1 cellular context compared by ENCODE assay signal in the genomic region with DNA sequence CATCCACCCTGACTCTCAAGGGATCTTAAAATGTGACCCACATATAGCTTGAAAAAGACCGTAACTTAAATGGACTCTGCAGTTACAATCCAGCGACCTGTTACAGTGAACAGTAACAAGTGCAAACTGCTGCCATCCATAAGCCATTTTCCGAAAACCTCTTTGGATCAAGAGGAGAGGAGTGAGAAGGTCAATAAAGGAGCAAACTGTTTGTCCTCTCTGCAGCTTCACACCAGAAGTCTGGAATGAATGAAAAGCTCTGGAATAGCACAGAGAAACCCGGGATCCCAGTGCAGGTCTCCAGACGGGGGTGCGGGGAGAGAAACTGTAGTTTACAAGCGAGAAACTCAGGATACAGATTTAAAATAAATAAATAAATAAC.
TF ChIP-seq lines count a peak whose summit lies in the region.

No MANE protein-coding gene starts in this region.

TF ChIP-seq in liver, 16 proteins besides CTCF, POLR2A, EP300 and RAD21 (continued from another document):
- TF ChIP-seq, protein P1, sequence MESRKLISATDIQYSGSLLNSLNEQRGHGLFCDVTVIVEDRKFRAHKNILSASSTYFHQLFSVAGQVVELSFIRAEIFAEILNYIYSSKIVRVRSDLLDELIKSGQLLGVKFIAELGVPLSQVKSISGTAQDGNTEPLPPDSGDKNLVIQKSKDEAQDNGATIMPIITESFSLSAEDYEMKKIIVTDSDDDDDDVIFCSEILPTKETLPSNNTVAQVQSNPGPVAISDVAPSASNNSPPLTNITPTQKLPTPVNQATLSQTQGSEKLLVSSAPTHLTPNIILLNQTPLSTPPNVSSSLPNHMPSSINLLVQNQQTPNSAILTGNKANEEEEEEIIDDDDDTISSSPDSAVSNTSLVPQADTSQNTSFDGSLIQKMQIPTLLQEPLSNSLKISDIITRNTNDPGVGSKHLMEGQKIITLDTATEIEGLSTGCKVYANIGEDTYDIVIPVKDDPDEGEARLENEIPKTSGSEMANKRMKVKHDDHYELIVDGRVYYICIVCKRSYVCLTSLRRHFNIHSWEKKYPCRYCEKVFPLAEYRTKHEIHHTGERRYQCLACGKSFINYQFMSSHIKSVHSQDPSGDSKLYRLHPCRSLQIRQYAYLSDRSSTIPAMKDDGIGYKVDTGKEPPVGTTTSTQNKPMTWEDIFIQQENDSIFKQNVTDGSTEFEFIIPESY (IDR thresholded peaks at IDR 0.05): no peak
- TF ChIP-seq GABPA (IDR thresholded peaks at IDR 0.05 in 1 of 2, conservative IDR thresholded peaks at IDR 0.05 in 1 of 2): no peak
